17 cellular contexts compared by ENCODE assay signal in genomic region chr7:155229548-155230168, GRCh38.
A peak's percentile ranks its signal among the peaks of the same experiment; 100 is the strongest.
DNase-seq lines count a peak whose midpoint lies in the region; ATAC-seq and TF ChIP-seq lines count a peak whose summit lies in the region.
"Had no signal": no experiment of that assay in that cellular context is flagged by ENCODE, and none has a peak within 500 bp of the region (broad histone marks: within the 10 kb centered on the region; RNA-seq: fewer than 3 reads in every experiment).

No MANE protein-coding gene starts in this region.

- TF ChIP-seq POLR2A in body of pancreas (IDR thresholded peaks at IDR 0.05): no peak

- H3K4me3 ChIP-seq in SK-N-SH (ENCODE audit: low read depth in 2 of 2, low read length in 1 of 2) (no peak overlapping the region), body of pancreas (no peak overlapping the region), mesodermal cell (ENCODE audit: extremely low read depth, insufficient read depth, low read length, poor library complexity, severe bottlenecking) (no peak overlapping the region)
- H3K4me3 ChIP-seq: hepatocyte, right lobe of liver had no signal

- H3K79me2 ChIP-seq in SK-N-SH (ENCODE audit: insufficient read depth): no peaks in the 10 kb centered on the region
- H3K79me2 ChIP-seq: hepatocyte had no signal

- TF ChIP-seq RAD21 in SK-N-SH (IDR thresholded peaks at IDR 0.05; ENCODE audit: low read length): no peak

- no peaks in the 10 kb centered on the region for H3K36me3 Mint-ChIP-seq in type B pancreatic cell
- H3K36me3 Mint-ChIP-seq: IgD-negative memory B cell, natural killer cell had no signal

- TF ChIP-seq EP300 in SK-N-SH (IDR thresholded peaks at IDR 0.05; ENCODE audit: borderline replicate concordance in 1 of 2, low read depth in 1 of 2, low read length in 1 of 2): no peak

- H3K27ac ChIP-seq in SK-N-SH (ENCODE audit: low read depth in 2 of 2, low read length in 1 of 2) (no peak overlapping the region), body of pancreas (peak overlapping the region; percentile 28 to 86 (median 58)), mesodermal cell (ENCODE audit: low read depth, low read length, severe bottlenecking) (peak overlapping the region; percentile 81)
- H3K27ac ChIP-seq: hepatocyte, right lobe of liver had no signal

- H3K9me2 ChIP-seq in SK-N-SH: no peaks in the 10 kb centered on the region

- H3K4me2 ChIP-seq in SK-N-SH: 0 out of 2 replicates have a peak overlapping the region, but pooled peaks have one; percentile 38
- H3K4me2 ChIP-seq: hepatocyte had no signal

- no peak for ATAC-seq in SK-N-SH treated with all-trans-retinoic acid at 6 μM for 48 hours
- no peak for ATAC-seq in body of pancreas
- ATAC-seq in left lobe of liver: no peak
- ATAC-seq: right lobe of liver had no signal

- H3K4me3 Mint-ChIP-seq in type B pancreatic cell: peak overlapping the region; percentile 3
- H3K4me3 Mint-ChIP-seq: IgD-negative memory B cell, natural killer cell had no signal

- peaks cover 66% of the 10 kb centered on the region for H3K4me1 Mint-ChIP-seq in type B pancreatic cell (ENCODE audit: unreplicated experiment)
- H3K4me1 Mint-ChIP-seq: natural killer cell had no signal

- H3K27me3 Mint-ChIP-seq in type B pancreatic cell: peaks cover 21% of the 10 kb centered on the region
- H3K27me3 Mint-ChIP-seq: IgD-negative memory B cell had no signal

- intact Hi-C loops in body of pancreas (cut with DNase I): no loop called here

- WGBS in SK-N-SH (ENCODE audit: low lambda C conversion rate): 85% methylated on average over 14 of the region's 14 CpGs
- 79% methylated on average over 14 of the region's 14 CpGs for WGBS in body of pancreas, 2 donors
- 91 to 95% methylated on average over 11 of the region's 14 CpGs for WGBS in mesodermal cell (ENCODE audit: insufficient coverage in 2 of 2), 2 experiments

- POLR2A ChIA-PET in SK-N-SH (lab: Yijun Ruan, JAX): no interaction called here

- H2AFZ ChIP-seq in SK-N-SH (ENCODE audit: low read depth): no peak overlapping the region; the same call in 1 of the 2 replicates
- H2AFZ ChIP-seq: hepatocyte had no signal

- no peaks in the 10 kb centered on the region for H3K9me3 ChIP-seq in SK-N-SH
- no peaks in the 10 kb centered on the region for H3K9me3 ChIP-seq in body of pancreas
- no peaks in the 10 kb centered on the region for H3K9me3 ChIP-seq in mesodermal cell (ENCODE audit: control insufficient read depth, low read length)
- H3K9me3 ChIP-seq: right lobe of liver had no signal

- no peaks in the 10 kb centered on the region for H3F3A ChIP-seq in SK-N-SH (replicated peaks; ENCODE audit: insufficient read depth)

- H3K9me3 Mint-ChIP-seq in type B pancreatic cell: no peaks in the 10 kb centered on the region
- H3K9me3 Mint-ChIP-seq: IgD-negative memory B cell, natural killer cell had no signal

- peaks cover 5 to 25% of the 10 kb centered on the region in 2 experiments; a peak in 2 of 4 replicates for H3K4me1 ChIP-seq in SK-N-SH (ENCODE audit: control insufficient read depth in 1 of 2, insufficient read depth in 2 of 2, low read depth in 1 of 2, low read length in 1 of 2)
- H3K4me1 ChIP-seq in body of pancreas: peaks cover 48% of the 10 kb centered on the region
- peaks cover 25% of the 10 kb centered on the region for H3K4me1 ChIP-seq in mesodermal cell (ENCODE audit: control insufficient read depth, insufficient read depth, low read length, poor library complexity, severe bottlenecking)

- no peak overlapping the region for H3K9ac ChIP-seq in SK-N-SH

- DNase-seq in SK-N-SH (no peak), body of pancreas (no peak), type B pancreatic cell (ENCODE audit: extremely low spot score, unreplicated experiment) (no peak), left lobe of liver (ENCODE audit: low spot score) (no peak), Ammon's horn (ENCODE audit: low spot score) (no peak), SKM-1 treated with dmso at 0.1 percent for 144 hours (lab: John Stamatoyannopoulos, UW; ENCODE audit: unreplicated experiment) (no peak)
- DNase-seq: activated CD4-positive, alpha-beta T cell treated with anti-CD3 and anti-CD28 coated beads, Interleukin-2, amount 50 U/mL, for 48 hours; erythroblast; natural killer cell; NCI-H510A; RPMI8226; stimulated activated naive CD4-positive, alpha-beta T cell treated with Interleukin-2 at 50 U/mL for 16 hours had no signal

- no peak for TF ChIP-seq CTCF in SK-N-SH (IDR thresholded peaks at IDR 0.05)
- no peak for TF ChIP-seq CTCF in body of pancreas (IDR thresholded peaks at IDR 0.05)
- TF ChIP-seq CTCF in type B pancreatic cell (conservative IDR thresholded peaks at IDR 0.05): no peak

- CTCF ChIA-PET in SK-N-SH (lab: Yijun Ruan, JAX): interaction anchor here (1.4 to 5.2 kb wide), 3 partner anchors 10 to 115 kb away, joined by 3 to 27 read pairs (median 8); no protein-coding TSS in a partner anchor

- H3K27me3 ChIP-seq in SK-N-SH (ENCODE audit: insufficient read depth) (no peaks in the 10 kb centered on the region), body of pancreas (no peaks in the 10 kb centered on the region)
- H3K27me3 ChIP-seq: hepatocyte, right lobe of liver had no signal

- H3K36me3 ChIP-seq in SK-N-SH (replicated peaks in 1 of 2; ENCODE audit: control insufficient read depth in 1 of 2, insufficient read depth in 2 of 2, low read length in 1 of 2) (no peaks in the 10 kb centered on the region), body of pancreas (replicated peaks in 1 of 2; ENCODE audit: insufficient read depth in 1 of 2, low read depth in 2 of 2) (no peaks in the 10 kb centered on the region), mesodermal cell (ENCODE audit: control insufficient read depth, insufficient read depth, low read length) (no peaks in the 10 kb centered on the region)
- H3K36me3 ChIP-seq: right lobe of liver had no signal

- H3K27ac Mint-ChIP-seq in type B pancreatic cell: peak overlapping the region; percentile 83
- H3K27ac Mint-ChIP-seq: IgD-negative memory B cell, natural killer cell had no signal

- H4K20me1 ChIP-seq in SK-N-SH (ENCODE audit: insufficient read depth): no peaks in the 10 kb centered on the region

TF ChIP-seq in SK-N-SH, 30 proteins besides CTCF, POLR2A, EP300 and RAD21 (continues in another document):
- TF ChIP-seq NRF1 (IDR thresholded peaks at IDR 0.05; ENCODE audit: low read depth, low read length): no peak
- no peak for TF ChIP-seq RXRA (IDR thresholded peaks at IDR 0.05; ENCODE audit: borderline replicate concordance, low read depth)
- TF ChIP-seq JUND (IDR thresholded peaks at IDR 0.05): no peak
- TF ChIP-seq TCF12 (IDR thresholded peaks at IDR 0.05): no peak
- no peak for TF ChIP-seq ELF1 (IDR thresholded peaks at IDR 0.05)
- TF ChIP-seq FOXM1 (IDR thresholded peaks at IDR 0.05; ENCODE audit: low read depth): no peak
- TF ChIP-seq, protein P1, sequence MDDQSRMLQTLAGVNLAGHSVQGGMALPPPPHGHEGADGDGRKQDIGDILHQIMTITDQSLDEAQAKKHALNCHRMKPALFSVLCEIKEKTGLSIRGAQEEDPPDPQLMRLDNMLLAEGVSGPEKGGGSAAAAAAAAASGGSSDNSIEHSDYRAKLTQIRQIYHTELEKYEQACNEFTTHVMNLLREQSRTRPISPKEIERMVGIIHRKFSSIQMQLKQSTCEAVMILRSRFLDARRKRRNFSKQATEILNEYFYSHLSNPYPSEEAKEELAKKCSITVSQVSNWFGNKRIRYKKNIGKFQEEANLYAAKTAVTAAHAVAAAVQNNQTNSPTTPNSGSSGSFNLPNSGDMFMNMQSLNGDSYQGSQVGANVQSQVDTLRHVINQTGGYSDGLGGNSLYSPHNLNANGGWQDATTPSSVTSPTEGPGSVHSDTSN (IDR thresholded peaks at IDR 0.05): no peak
- no peak for TF ChIP-seq NFIC (IDR thresholded peaks at IDR 0.05; ENCODE audit: borderline replicate concordance)
- no peak for TF ChIP-seq MXI1 (IDR thresholded peaks at IDR 0.05; ENCODE audit: low read depth, low read length)
- TF ChIP-seq RFX5 (IDR thresholded peaks at IDR 0.05; ENCODE audit: low read length): no peak
- TF ChIP-seq CHD2 (IDR thresholded peaks at IDR 0.05; ENCODE audit: low read length, partially characterized antibody): no peak
- TF ChIP-seq FOSL2 (IDR thresholded peaks at IDR 0.05; ENCODE audit: borderline replicate concordance, low read depth): no peak
- TF ChIP-seq RCOR1 (IDR thresholded peaks at IDR 0.05; ENCODE audit: low read length): no peak

TF ChIP-seq in SK-N-SH treated with all-trans-retinoic acid at 6 μM for 48 hours, 23 proteins besides CTCF, POLR2A, EP300 and RAD21 (continues in another document):
- no peak for TF ChIP-seq GLIS3 (CRISPR knock-in tag; IDR thresholded peaks at IDR 0.05)
- no peak for TF ChIP-seq ZNF70 (CRISPR knock-in tag; IDR thresholded peaks at IDR 0.05)
- TF ChIP-seq ZFP30 (CRISPR knock-in tag; IDR thresholded peaks at IDR 0.05): no peak
- TF ChIP-seq ZNF565 (CRISPR knock-in tag; conservative IDR thresholded peaks at IDR 0.05; ENCODE audit: low read depth): no peak
- no peak for TF ChIP-seq PPARA (CRISPR knock-in tag; IDR thresholded peaks at IDR 0.05; ENCODE audit: borderline replicate concordance)
- TF ChIP-seq, protein P2, sequence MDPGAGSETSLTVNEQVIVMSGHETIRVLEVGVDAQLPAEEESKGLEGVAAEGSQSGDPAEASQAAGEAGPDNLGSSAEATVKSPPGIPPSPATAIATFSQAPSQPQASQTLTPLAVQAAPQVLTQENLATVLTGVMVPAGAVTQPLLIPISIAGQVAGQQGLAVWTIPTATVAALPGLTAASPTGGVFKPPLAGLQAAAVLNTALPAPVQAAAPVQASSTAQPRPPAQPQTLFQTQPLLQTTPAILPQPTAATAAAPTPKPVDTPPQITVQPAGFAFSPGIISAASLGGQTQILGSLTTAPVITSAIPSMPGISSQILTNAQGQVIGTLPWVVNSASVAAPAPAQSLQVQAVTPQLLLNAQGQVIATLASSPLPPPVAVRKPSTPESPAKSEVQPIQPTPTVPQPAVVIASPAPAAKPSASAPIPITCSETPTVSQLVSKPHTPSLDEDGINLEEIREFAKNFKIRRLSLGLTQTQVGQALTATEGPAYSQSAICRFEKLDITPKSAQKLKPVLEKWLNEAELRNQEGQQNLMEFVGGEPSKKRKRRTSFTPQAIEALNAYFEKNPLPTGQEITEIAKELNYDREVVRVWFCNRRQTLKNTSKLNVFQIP (CRISPR knock-in tag; IDR thresholded peaks at IDR 0.05; ENCODE audit: borderline replicate concordance, low read depth): no peak

Comparison
In these comparisons a context has a peak if more than half of its experiments do, and no peak if none do; other contexts are left out.
1. H3K27ac ChIP-seq: peak in body of pancreas (4 of 4) and mesodermal cell (single experiment); none in SK-N-SH (0 of 2).